Comparison of ENCODE assay signal across 8 cellular contexts in genomic region chr19:13149173-13149627, GRCh38. TPM values are rescaled to one million over a fixed set of nuclear protein-coding genes. Genes with fewer than 3 reads are reported as not detected.
DNase-seq lines count a peak whose midpoint lies in the region; ATAC-seq and TF ChIP-seq lines count a peak whose summit lies in the region.
"Not testable (repeated sequence)": the region's sequence is repeated elsewhere in the genome, so short reads cannot be mapped to it uniquely, and the experiment has no call there.

No MANE protein-coding gene starts in this region.

- H3K9me3 ChIP-seq in HCT116 (ENCODE audit: control insufficient read depth in 1 of 2, insufficient read depth in 1 of 2, low read depth in 1 of 2, low read length in 2 of 2); Panc1 (ENCODE audit: control insufficient read depth, insufficient read depth, low read depth, low read length); duodenal mucosa (ENCODE audit: control insufficient read depth in 1 of 2, low read length in 2 of 2); iPS-15b (ENCODE audit: control insufficient read depth, insufficient read depth, low read length): not testable (repeated sequence)

- TF ChIP-seq POLR2A in HCT116 (IDR thresholded peaks at IDR 0.05; ENCODE audit: borderline replicate concordance, extremely low read depth, insufficient read depth, insufficient read length) = not testable (repeated sequence)

- not testable (repeated sequence) for H3K27me3 ChIP-seq in HCT116 (ENCODE audit: insufficient read depth, low read length); Panc1 (ENCODE audit: control insufficient read depth, insufficient read depth, low read length); duodenal mucosa (ENCODE audit: control insufficient read depth in 1 of 2, insufficient read depth in 2 of 2, low read length in 2 of 2); iPS-15b (ENCODE audit: control insufficient read depth, insufficient read depth, low read length)

- BruUV-seq in HCT116 (replicated peaks; lab: Mats Ljungman, UMichigan); Panc1 (replicated peaks; lab: Mats Ljungman, UMichigan): not testable (repeated sequence)

- peaks cover 34% of the 10 kb centered on the region for H3K36me3 Mint-ChIP-seq in activated naive CD4-positive, alpha-beta T cell treated with anti-CD3 and anti-CD28 coated beads, Interleukin-2, amount 10 ng/mL, durations not matched to agents 7 days and 5 days
- peaks cover 4 to 14% (median 9%) of the 10 kb centered on the region in 3 donors for H3K36me3 Mint-ChIP-seq in naive thymus-derived CD8-positive, alpha-beta T cell

- ATAC-seq in HCT116; Panc1; naive thymus-derived CD8-positive, alpha-beta T cell: not testable (repeated sequence)

- H3K9me2 ChIP-seq in HCT116 (ENCODE audit: insufficient read depth) = not testable (repeated sequence)

- DNase-seq in AG04449 (ENCODE audit: low read depth, low spot score); HCT116 (ENCODE audit: low read depth, low spot score); Panc1 (ENCODE audit: low read depth, low spot score): not testable (repeated sequence)
- peak; percentile 42 for DNase-seq in activated naive CD4-positive, alpha-beta T cell treated with anti-CD3 and anti-CD28 coated beads, Interleukin-2, amount 10 ng/mL, durations not matched to agents 7 days and 5 days
- DNase-seq in naive thymus-derived CD8-positive, alpha-beta T cell = peak in 1 of 10 donors; percentile 10
- DNase-seq in stimulated activated CD8-positive, alpha-beta memory T cell treated with anti-CD3 and anti-CD28 coated beads, Interleukin-4, amount 100 ng/mL, for 48 hours = peak; percentile 33

- H3K9me3 Mint-ChIP-seq in activated naive CD4-positive, alpha-beta T cell treated with anti-CD3 and anti-CD28 coated beads, Interleukin-2, amount 10 ng/mL, durations not matched to agents 7 days and 5 days; naive thymus-derived CD8-positive, alpha-beta T cell: not testable (repeated sequence)

- peaks cover 10% of the 10 kb centered on the region for H3K27me3 Mint-ChIP-seq in activated naive CD4-positive, alpha-beta T cell treated with anti-CD3 and anti-CD28 coated beads, Interleukin-2, amount 10 ng/mL, durations not matched to agents 7 days and 5 days
- H3K27me3 Mint-ChIP-seq in naive thymus-derived CD8-positive, alpha-beta T cell = not testable (repeated sequence)

- CTCF ChIA-PET in AG04449 (lab: Yijun Ruan, JAX) (interaction anchor here (1.4 to 2.2 kb wide), 3 partner anchors 34 to 184 kb away, joined by 4 to 17 read pairs (median 8); no protein-coding TSS in a partner anchor), HCT116 (lab: Charles Lee) (interaction anchor here (1.0 to 1.1 kb wide), 2 partner anchors 89 to 171 kb away, joined by 3 to 4 read pairs; no protein-coding TSS in a partner anchor)
- CTCF ChIA-PET in Panc1 (lab: Charles Lee) = not testable (repeated sequence)
- CTCF ChIA-PET in activated naive CD4-positive, alpha-beta T cell treated with anti-CD3 and anti-CD28 coated beads, Interleukin-2, amount 10 ng/mL, durations not matched to agents 7 days and 5 days (lab: Charles Lee) = interaction anchor here (0.7 to 1.8 kb wide), 4 partner anchors 18 to 65 kb away, joined by 3 to 7 read pairs (median 3); no protein-coding TSS in a partner anchor

- H3K4me3 ChIP-seq in AG04449 (ENCODE audit: low read depth, low read length) (peak overlapping the region; percentile 96), HCT116 (replicated peaks in 1 of 2; ENCODE audit: low read depth in 1 of 2, low read length in 2 of 2) (peak overlapping the region; percentile 84 to 98), Panc1 (ENCODE audit: low read depth in 2 of 2, low read length in 2 of 2) (peak overlapping the region; percentile 83 to 93), duodenal mucosa (ENCODE audit: low read depth in 1 of 2, low read length in 2 of 2) (peak overlapping the region; percentile 89 to 97), iPS-15b (ENCODE audit: low read depth, low read length) (peak overlapping the region; percentile 89)

- H3K4me1 Mint-ChIP-seq in activated naive CD4-positive, alpha-beta T cell treated with anti-CD3 and anti-CD28 coated beads, Interleukin-2, amount 10 ng/mL, durations not matched to agents 7 days and 5 days = peaks cover 26% of the 10 kb centered on the region
- H3K4me1 Mint-ChIP-seq in naive thymus-derived CD8-positive, alpha-beta T cell = peaks cover 22 to 44% (median 26%) of the 10 kb centered on the region in 4 donors

- not testable (repeated sequence) for H4K20me1 ChIP-seq in HCT116 (ENCODE audit: insufficient read depth)

- TF ChIP-seq CTCF in AG04449 (IDR thresholded peaks at IDR 0.05; ENCODE audit: insufficient read depth, low read length, missing control alignments); HCT116 (IDR thresholded peaks at IDR 0.05 in 2 of 3, conservative IDR thresholded peaks at IDR 0.05 in 1 of 3; ENCODE audit: borderline replicate concordance in 1 of 3, insufficient read depth in 1 of 3, low read depth in 2 of 3, low read length in 2 of 3); Panc1 (IDR thresholded peaks at IDR 0.05): not testable (repeated sequence)

- POLR2A ChIA-PET in AG04449 (lab: Yijun Ruan, JAX) (interaction anchor here (0.9 to 1.8 kb wide), 4 partner anchors 17 to 128 kb away, joined by 3 to 9 read pairs (median 8); no protein-coding TSS in a partner anchor), HCT116 (lab: Charles Lee) (interaction anchor here (1.1 to 2.5 kb wide), 3 partner anchors 15 to 83 kb away, joined by 3 to 11 read pairs (median 5); no protein-coding TSS in a partner anchor)
- POLR2A ChIA-PET in Panc1 (lab: Charles Lee) = not testable (repeated sequence)
- POLR2A ChIA-PET in naive thymus-derived CD8-positive, alpha-beta T cell (lab: Charles Lee) = interaction anchor here (0.6 to 13.4 kb wide), 5 partner anchors 23 to 126 kb away, joined by 3 to 918 read pairs (median 5); no protein-coding TSS in a partner anchor

- in situ Hi-C loops in Panc1 (cut with HindIII; ENCODE audit: low pct_unique_long_range_greater_than_20kb, low sequenced_read_pairs) = not testable (repeated sequence)

- H3K4me3 Mint-ChIP-seq in activated naive CD4-positive, alpha-beta T cell treated with anti-CD3 and anti-CD28 coated beads, Interleukin-2, amount 10 ng/mL, durations not matched to agents 7 days and 5 days = peak overlapping the region; percentile 99
- H3K4me3 Mint-ChIP-seq in naive thymus-derived CD8-positive, alpha-beta T cell = peak overlapping the region; percentile 88 to 99 (median 98)

- H3K4me1 ChIP-seq in HCT116 (ENCODE audit: control insufficient read depth in 1 of 2, insufficient read depth in 2 of 2, low read length in 2 of 2) (peaks cover 39 to 66% of the 10 kb centered on the region in 2 experiments), duodenal mucosa (ENCODE audit: control insufficient read depth in 1 of 2, insufficient read depth in 2 of 2, low read length in 2 of 2) (peaks cover 10 to 13% of the 10 kb centered on the region in 2 donors)
- H3K4me1 ChIP-seq in Panc1 (ENCODE audit: control insufficient read depth, insufficient read depth, low read length); iPS-15b (ENCODE audit: control insufficient read depth, insufficient read depth, low read length): not testable (repeated sequence)

- H3K9ac ChIP-seq in HCT116 (ENCODE audit: low read length) = peak overlapping the region; percentile 100
- peak overlapping the region; percentile 94 to 99 for H3K9ac ChIP-seq in duodenal mucosa (ENCODE audit: low read depth in 1 of 2, low read length in 2 of 2)
- peak overlapping the region; percentile 60 for H3K9ac ChIP-seq in iPS-15b (ENCODE audit: low read depth, low read length)

- H2AFZ ChIP-seq in HCT116 (ENCODE audit: low read depth, low read length, poor library complexity, severe bottlenecking) = not testable (repeated sequence)

- H3K27ac Mint-ChIP-seq in activated naive CD4-positive, alpha-beta T cell treated with anti-CD3 and anti-CD28 coated beads, Interleukin-2, amount 10 ng/mL, durations not matched to agents 7 days and 5 days = peak overlapping the region; percentile 70
- peak overlapping the region; percentile 2 to 89 (median 60) for H3K27ac Mint-ChIP-seq in naive thymus-derived CD8-positive, alpha-beta T cell

- RAD21 ChIA-PET in HCT116 (lab: Charles Lee; ENCODE audit: low non-redundant PET in 1 of 2, low total read pairs in 2 of 2, uncharacterized antibody in 2 of 2, unreplicated experiment in 2 of 2) = interaction anchor here in 1 of 2 experiments (1.1 kb wide), 1 partner anchor 48 kb away, joined by 6 read pairs; no protein-coding TSS in a partner anchor

- H3K36me3 ChIP-seq in HCT116 (ENCODE audit: control insufficient read depth in 1 of 2, insufficient read depth in 2 of 2, low read length in 2 of 2) = peaks cover 0 to 19% of the 10 kb centered on the region in 2 experiments; a peak in 3 of 4 replicates
- H3K36me3 ChIP-seq in Panc1 (ENCODE audit: control insufficient read depth, insufficient read depth, low read length) = peaks cover 10% of the 10 kb centered on the region; the same call in 1 of the 2 replicates
- peaks cover 0 to 14% of the 10 kb centered on the region in 2 donors for H3K36me3 ChIP-seq in duodenal mucosa (ENCODE audit: control insufficient read depth in 1 of 2, insufficient read depth in 2 of 2, low read length in 2 of 2)
- H3K36me3 ChIP-seq in iPS-15b (ENCODE audit: control insufficient read depth, insufficient read depth, low read length) = peaks cover 17% of the 10 kb centered on the region

- H3K4me2 ChIP-seq in HCT116 (ENCODE audit: low read length) = peak overlapping the region; percentile 99

- not testable (repeated sequence) for TF ChIP-seq RAD21 in HCT116 (IDR thresholded peaks at IDR 0.05; ENCODE audit: low read depth)

- peaks cover 61% of the 10 kb centered on the region for H3K79me2 ChIP-seq in HCT116 (ENCODE audit: insufficient read depth, low read length)

- intact Hi-C loops in HCT116 (cut with micrococcal nuclease); Panc1 (cut with micrococcal nuclease; ENCODE audit: unreplicated experiment): not testable (repeated sequence)

- H3K27ac ChIP-seq in HCT116 (ENCODE audit: low read depth, low read length) (peak overlapping the region; percentile 94), Panc1 (ENCODE audit: low read length) (peak overlapping the region; percentile 96), duodenal mucosa (ENCODE audit: low read depth, low read length) (peak overlapping the region; percentile 20)

RNA-seq across cellular contexts. Expression of gene STX10, which starts 1.0 kb away (rescaled TPM):
- total RNA-seq in HCT116 (2021; ENCODE audit: unreplicated experiment) (149 TPM), Panc1 (2021; ENCODE audit: unreplicated experiment) (43.6 TPM)
- 202 and 225 TPM in 2 replicates for polyA plus RNA-seq in HCT116 (2012)
- 108 TPM for polyA plus RNA-seq in Panc1 (2012; ENCODE audit: insufficient read length)
- 10 to 100 TPM; 60.2 to 62.8 TPM for total RNA-seq in naive thymus-derived CD8-positive, alpha-beta T cell
- 10 to 100 TPM; 36.1 to 56.2 (median 50.2) TPM for polyA plus RNA-seq in naive thymus-derived CD8-positive, alpha-beta T cell

RNA-seq across cellular contexts. Expression of gene IER2, which starts 1.0 kb away (rescaled TPM):
- total RNA-seq in HCT116 (2021; ENCODE audit: unreplicated experiment) (247 TPM), Panc1 (2021; ENCODE audit: unreplicated experiment) (80.4 TPM)
- polyA plus RNA-seq in HCT116 (2012) = 284 and 315 TPM in 2 replicates
- polyA plus RNA-seq in Panc1 (2012; ENCODE audit: insufficient read length) = 81.1 TPM
- 100 to 1,000 TPM; 105 to 112 TPM for total RNA-seq in naive thymus-derived CD8-positive, alpha-beta T cell
- polyA plus RNA-seq in naive thymus-derived CD8-positive, alpha-beta T cell = 100 to 1,000 TPM; 100 to 162 (median 107) TPM

RNA-seq across cellular contexts. Expression of gene NACC1, which starts 31.1 kb away (rescaled TPM):
- total RNA-seq in HCT116 (2021; ENCODE audit: unreplicated experiment) (181 TPM), Panc1 (2021; ENCODE audit: unreplicated experiment) (129 TPM)
- polyA plus RNA-seq in HCT116 (2012) = 101 and 119 TPM in 2 replicates
- polyA plus RNA-seq in Panc1 (2012; ENCODE audit: insufficient read length) = 97.8 TPM
- 10 to 100 TPM; 24.5 to 25.7 TPM for total RNA-seq in naive thymus-derived CD8-positive, alpha-beta T cell
- 1 to 10 TPM; 1.4 to 3.4 (median 1.9) TPM for polyA plus RNA-seq in naive thymus-derived CD8-positive, alpha-beta T cell

RNA-seq across cellular contexts. Expression of gene TRMT1, which starts 32.7 kb away (rescaled TPM):
- total RNA-seq in HCT116 (2021; ENCODE audit: unreplicated experiment) (84.4 TPM), Panc1 (2021; ENCODE audit: unreplicated experiment) (52.0 TPM)
- 69.3 and 80.8 TPM in 2 replicates for polyA plus RNA-seq in HCT116 (2012)
- polyA plus RNA-seq in Panc1 (2012; ENCODE audit: insufficient read length) = 41.4 TPM
- total RNA-seq in naive thymus-derived CD8-positive, alpha-beta T cell = 100 to 1,000 TPM; 100 to 103 TPM
- polyA plus RNA-seq in naive thymus-derived CD8-positive, alpha-beta T cell = 10 to 100 TPM; 26.1 to 35.1 (median 27.2) TPM

RNA-seq across cellular contexts. Expression of gene LYL1, which starts 46.5 kb away (rescaled TPM):
- total RNA-seq in HCT116 (2021; ENCODE audit: unreplicated experiment) (2.6 TPM), Panc1 (2021; ENCODE audit: unreplicated experiment) (0.23 TPM)
- polyA plus RNA-seq in HCT116 (2012) = 1.3 and 1.8 TPM in 2 replicates
- polyA plus RNA-seq in Panc1 (2012; ENCODE audit: insufficient read length) = 0.48 TPM
- total RNA-seq in naive thymus-derived CD8-positive, alpha-beta T cell = 1 to 10 TPM; 6.6 to 7.9 TPM
- 1 to 10 TPM in 2 of 3 donors, under 1 TPM in 1; 0.37 to 2.6 (median 1.3) TPM for polyA plus RNA-seq in naive thymus-derived CD8-positive, alpha-beta T cell

Comparison
In these comparisons a context has a peak if more than half of its experiments do, and no peak if none do; other contexts are left out.
1. H3K27ac ChIP-seq: peak in every context shown above with its lines; median percentile 96 in Panc1; 94 in HCT116; 20 in duodenal mucosa.